ENCODE assay signal across 10 cellular contexts in genomic region chr7:99579281-99579955, GRCh38. TPM values are rescaled to one million over a fixed set of nuclear protein-coding genes. Genes with fewer than 3 reads are reported as not detected.
A peak's percentile ranks its signal among the peaks of the same experiment; 100 is the strongest.
DNase-seq lines count a peak whose midpoint lies in the region; ATAC-seq and TF ChIP-seq lines count a peak whose summit lies in the region.
"Had no signal": no experiment of that assay in that cellular context is flagged by ENCODE, and none has a peak within 500 bp of the region (broad histone marks: within the 10 kb centered on the region; RNA-seq: fewer than 3 reads in every experiment).

No MANE protein-coding gene starts in this region.

- H3K27ac ChIP-seq in cardiac muscle cell (no peak overlapping the region), caudate nucleus (ENCODE audit: low read depth, low read length) (peak overlapping the region; percentile 71), foreskin keratinocyte (no peak overlapping the region)
- H3K27ac ChIP-seq: PC-9 had no signal

- H3K36me3 Mint-ChIP-seq in type B pancreatic cell: no peaks in the 10 kb centered on the region

- H3K9me3 ChIP-seq in cardiac muscle cell (ENCODE audit: low read depth) (no peaks in the 10 kb centered on the region), mononuclear cell (ENCODE audit: low read depth, low read length) (no peaks in the 10 kb centered on the region)

- peaks cover 12% of the 10 kb centered on the region for H3K27me3 Mint-ChIP-seq in type B pancreatic cell

- no peaks in the 10 kb centered on the region for H3K4me1 ChIP-seq in cardiac muscle cell (ENCODE audit: low read depth)
- H3K4me1 ChIP-seq in mononuclear cell (ENCODE audit: insufficient read depth, low read length): peaks cover 16% of the 10 kb centered on the region
- H3K4me1 ChIP-seq in foreskin keratinocyte: peaks cover 3% of the 10 kb centered on the region

- peak overlapping the region; percentile 93 for H3K4me3 Mint-ChIP-seq in type B pancreatic cell

- H3K27ac Mint-ChIP-seq in type B pancreatic cell: no peak overlapping the region

- TF ChIP-seq CTCF in cardiac muscle cell (IDR thresholded peaks at IDR 0.05; ENCODE audit: low read depth, low read length): no peak
- no peak for TF ChIP-seq CTCF in type B pancreatic cell (conservative IDR thresholded peaks at IDR 0.05)
- no peak for TF ChIP-seq CTCF in foreskin keratinocyte (conservative IDR thresholded peaks at IDR 0.05)

- H3K27me3 ChIP-seq in cardiac muscle cell (no peaks in the 10 kb centered on the region), mononuclear cell (ENCODE audit: insufficient read depth, low read length) (no peaks in the 10 kb centered on the region), foreskin keratinocyte (peaks cover 4% of the 10 kb centered on the region)

- no peaks in the 10 kb centered on the region for H3K9me3 Mint-ChIP-seq in type B pancreatic cell

- H3K36me3 ChIP-seq in cardiac muscle cell: no peaks in the 10 kb centered on the region

- no peak for ATAC-seq in foreskin keratinocyte

- DNase-seq in cardiac muscle cell (ENCODE audit: low read depth in 1 of 2, low spot score in 1 of 2): no peak
- no peak for DNase-seq in cardiac septum (ENCODE audit: low spot score)
- peak in 3 of 61 donors; percentile 8 to 30 (median 13) for DNase-seq in caudate nucleus (lab: John Stamatoyannopoulos, UW)
- no peak for DNase-seq in type B pancreatic cell (ENCODE audit: extremely low spot score, unreplicated experiment)
- no peak for DNase-seq in SK-N-DZ (ENCODE audit: low spot score)
- DNase-seq in foreskin keratinocyte: no peak
- no peak for DNase-seq in kidney tubule cell (ENCODE audit: low spot score)
- DNase-seq: GF-D8, PC-9 had no signal

- intact Hi-C loops in cardiac septum (cut with DNase I): no loop called here

- H3K4me3 ChIP-seq in cardiac muscle cell (peak overlapping the region; percentile 42), mononuclear cell (ENCODE audit: low read length) (peak overlapping the region; percentile 40)
- H3K4me3 ChIP-seq: PC-9 had no signal

- peaks cover 4% of the 10 kb centered on the region for H3K4me1 Mint-ChIP-seq in type B pancreatic cell (ENCODE audit: unreplicated experiment)

RNA-seq across cellular contexts. Expression of gene TMEM225B, which starts 18.6 kb away (rescaled TPM):
- total RNA-seq in cardiac muscle cell (0.81 and 2.3 TPM in 2 replicates), cardiac septum (not detected), mononuclear cell (1.4 TPM), type B pancreatic cell (ENCODE audit: low replicate concordance) (0.36 and 0.82 TPM in 2 replicates), foreskin keratinocyte (0.25 TPM in 1 of 2 replicates, not detected in the other)
- polyA plus RNA-seq in cardiac muscle cell (0.17 and 6.3 TPM in 2 replicates), foreskin keratinocyte (0.19 TPM in 2 replicates)
- 0.18 and 2.8 TPM in 2 replicates for polyA plus RNA-seq in SK-N-DZ (2014; cell fraction: cytosol; rRNA removed)
- 0.57 TPM in 1 of 2 replicates, not detected in the other for polyA plus RNA-seq in SK-N-DZ (2014; cell fraction: nucleus; rRNA removed)

RNA-seq across cellular contexts. Expression of gene ZNF655, which starts 21.0 kb away (rescaled TPM):
- total RNA-seq in cardiac muscle cell (118 and 120 TPM in 2 replicates), cardiac septum (42.1 TPM), mononuclear cell (122 TPM), type B pancreatic cell (ENCODE audit: low replicate concordance) (69.2 and 89.1 TPM in 2 replicates), foreskin keratinocyte (55.1 and 55.8 TPM in 2 replicates)
- polyA plus RNA-seq in cardiac muscle cell (45.9 and 48.3 TPM in 2 replicates), foreskin keratinocyte (31.5 and 35.0 TPM in 2 replicates)
- polyA plus RNA-seq in SK-N-DZ (2014; cell fraction: cytosol; rRNA removed): 54.5 and 66.1 TPM in 2 replicates
- polyA plus RNA-seq in SK-N-DZ (2014; cell fraction: nucleus; rRNA removed): 47.6 and 76.7 TPM in 2 replicates

RNA-seq across cellular contexts. Expression of gene FAM200A, which starts 27.5 kb away (rescaled TPM):
- total RNA-seq in cardiac muscle cell (6.1 and 8.0 TPM in 2 replicates), cardiac septum (4.9 TPM), mononuclear cell (1.0 TPM), type B pancreatic cell (ENCODE audit: low replicate concordance) (10.2 and 10.8 TPM in 2 replicates), foreskin keratinocyte (5.6 and 5.8 TPM in 2 replicates)
- polyA plus RNA-seq in cardiac muscle cell (11.1 and 11.9 TPM in 2 replicates), foreskin keratinocyte (3.2 and 3.6 TPM in 2 replicates)
- polyA plus RNA-seq in SK-N-DZ (2014; cell fraction: cytosol; rRNA removed): 15.0 and 19.9 TPM in 2 replicates
- polyA plus RNA-seq in SK-N-DZ (2014; cell fraction: nucleus; rRNA removed): 4.9 and 5.4 TPM in 2 replicates

RNA-seq across cellular contexts. Expression of gene ZSCAN25, which starts 37.3 kb away (rescaled TPM):
- total RNA-seq in cardiac muscle cell (14.0 and 22.8 TPM in 2 replicates), cardiac septum (10.4 TPM), mononuclear cell (28.8 TPM), type B pancreatic cell (ENCODE audit: low replicate concordance) (22.9 and 25.4 TPM in 2 replicates), foreskin keratinocyte (12.9 and 14.2 TPM in 2 replicates)
- polyA plus RNA-seq in cardiac muscle cell (9.7 and 13.8 TPM in 2 replicates), foreskin keratinocyte (4.6 and 5.5 TPM in 2 replicates)
- polyA plus RNA-seq in SK-N-DZ (2014; cell fraction: cytosol; rRNA removed): 11.7 and 16.3 TPM in 2 replicates
- 16.5 and 21.4 TPM in 2 replicates for polyA plus RNA-seq in SK-N-DZ (2014; cell fraction: nucleus; rRNA removed)
